Comparison of ENCODE assay signal across 19 cellular contexts in the genomic region with DNA sequence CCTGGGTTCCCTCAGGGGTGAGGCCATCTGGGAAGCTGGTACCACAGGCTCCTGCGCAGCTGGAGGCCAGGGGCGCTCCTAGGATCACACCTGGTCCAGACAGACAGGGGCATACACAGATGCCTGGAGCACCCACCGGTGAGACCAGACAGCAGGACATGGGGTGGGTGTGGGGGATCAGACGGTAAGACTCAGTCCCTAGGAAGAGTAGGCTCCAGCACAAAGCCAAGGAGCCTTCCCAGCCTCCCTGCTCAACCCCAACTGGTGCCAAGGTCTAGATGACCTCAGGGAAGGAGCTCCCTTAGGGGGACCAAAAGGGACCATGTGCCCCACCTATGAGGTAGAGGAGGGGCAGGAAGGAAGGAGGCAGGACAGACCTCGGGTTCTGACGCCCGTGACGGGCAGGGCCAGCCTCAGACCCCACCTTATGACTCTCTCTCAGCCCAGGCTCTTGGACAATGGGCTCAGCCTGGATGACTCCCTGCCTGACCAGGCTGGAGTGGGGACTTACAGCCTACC. TPM values are rescaled to one million over a fixed set of nuclear protein-coding genes. Genes with fewer than 3 reads are reported as not detected.
DNase-seq lines count a peak whose midpoint lies in the region; ATAC-seq, FAIRE-seq and TF ChIP-seq lines count a peak whose summit lies in the region.
"Had no signal": no experiment of that assay in that cellular context is flagged by ENCODE, and none has a peak within 500 bp of the region (broad histone marks: within the 10 kb centered on the region; RNA-seq: fewer than 3 reads in every experiment).

No MANE protein-coding gene starts in this region.

- H3K4me1 ChIP-seq in GM12878 (ENCODE audit: control insufficient read depth, insufficient read depth, low read length) (peaks cover 8% of the 10 kb centered on the region), mucosa of descending colon (ENCODE audit: low read depth) (peaks cover 10% of the 10 kb centered on the region), thyroid gland (no peaks in the 10 kb centered on the region)

- H4K20me1 ChIP-seq in GM12878 (ENCODE audit: control insufficient read depth, insufficient read depth) = no peaks in the 10 kb centered on the region

- no peak for TF ChIP-seq EP300 in GM12878 (IDR thresholded peaks at IDR 0.05; ENCODE audit: borderline replicate concordance in 1 of 2, control insufficient read depth in 1 of 2, low read depth in 2 of 2, low read length in 2 of 2)

- H3K79me2 ChIP-seq in GM12878 (ENCODE audit: control insufficient read depth, insufficient read depth, low read length) = peaks cover 2% of the 10 kb centered on the region

- H3K4me1 Mint-ChIP-seq in stimulated activated naive CD8-positive, alpha-beta T cell treated with anti-CD3 and anti-CD28 coated beads, Interleukin-15, amount 100 ng/mL, for 72 hours = peaks cover 47% of the 10 kb centered on the region

- in situ Hi-C loops in GM12878 (cut with MboI) = no loop called here

- POLR2A ChIA-PET in GM12878 (lab: Charles Lee) = interaction anchor here (1.1 to 3.9 kb wide), 3 partner anchors 20 to 37 kb away, joined by 3 to 31 read pairs (median 13); no protein-coding TSS in a partner anchor

- no peak for TF ChIP-seq RAD21 in GM12878 (IDR thresholded peaks at IDR 0.05; ENCODE audit: insufficient read depth, low read depth, low read length)

- FAIRE-seq in GM12878 (lab: Jason Lieb, UNC) = no peak
- FAIRE-seq: D721Med, G401.6 had no signal

- DNase-seq in stimulated activated naive CD8-positive, alpha-beta T cell treated with anti-CD3 and anti-CD28 coated beads, Interleukin-15, amount 100 ng/mL, for 72 hours = no peak
- no peak for DNase-seq in stimulated activated naive CD8-positive, alpha-beta T cell treated with anti-CD3 and anti-CD28 coated beads, Interleukin-15, Interleukin-2, amounts not matched to agents 100 U/mL and 50 U/mL, for 24 hours
- DNase-seq in GM12878 (ENCODE audit: low read depth, low spot score) (no peak), mucosa of descending colon (peak in 2 of 3 donors; percentile 39 to 42), WERI-Rb-1 (no peak), thyroid gland (no peak)
- DNase-seq: KBM-7, NCI-H1092, NCI-H446, SK-N-SH had no signal

- no peak overlapping the region for H3K4me3 ChIP-seq in GM12878
- H3K4me3 ChIP-seq in mucosa of descending colon = no peak overlapping the region
- H3K4me3 ChIP-seq in WERI-Rb-1 (ENCODE audit: low read depth, low read length) = no peak overlapping the region
- H3K4me3 ChIP-seq in thyroid gland (replicated peaks in 1 of 3) = no peak overlapping the region

- RAD21 ChIA-PET in GM12878 (lab: Charles Lee; ENCODE audit: unreplicated experiment) = interaction anchor here (0.6 to 18.1 kb wide), 12 partner anchors 10 to 145 kb away, joined by 3 to 463 read pairs (median 11); no protein-coding TSS in a partner anchor

- no peak overlapping the region for H3K4me2 ChIP-seq in GM12878 (ENCODE audit: control insufficient read depth, insufficient read depth)
- H3K4me2 ChIP-seq: SK-N-SH had no signal

- TF ChIP-seq CTCF in GM12878 (IDR thresholded peaks at IDR 0.05 in 2 of 3, conservative IDR thresholded peaks at IDR 0.05 in 1 of 3; ENCODE audit: control insufficient read depth in 2 of 3, extremely low read depth in 1 of 3, insufficient read depth in 1 of 3, low read depth in 3 of 3, low read length in 3 of 3) (no peak), mucosa of descending colon (IDR thresholded peaks at IDR 0.05) (no peak), WERI-Rb-1 (IDR thresholded peaks at IDR 0.05; ENCODE audit: low read depth, low read length) (no peak), thyroid gland (IDR thresholded peaks at IDR 0.05) (no peak)

- H3K27me3 Mint-ChIP-seq in stimulated activated naive CD8-positive, alpha-beta T cell treated with anti-CD3 and anti-CD28 coated beads, Interleukin-15, amount 100 ng/mL, for 72 hours = no peaks in the 10 kb centered on the region
- H3K27me3 Mint-ChIP-seq: B cell; CD4-positive, alpha-beta memory T cell had no signal

- no peak overlapping the region for H3K27ac ChIP-seq in GM12878 (ENCODE audit: control insufficient read depth, insufficient read depth)
- H3K27ac ChIP-seq in WERI-Rb-1 = no peak overlapping the region
- no peak overlapping the region for H3K27ac ChIP-seq in thyroid gland
- H3K27ac ChIP-seq: HL-60 had no signal

- peak; percentile 0 for ATAC-seq in stimulated activated naive CD8-positive, alpha-beta T cell treated with anti-CD3 and anti-CD28 coated beads, Interleukin-15, amount 100 ng/mL, for 72 hours
- ATAC-seq in stimulated activated naive CD8-positive, alpha-beta T cell treated with anti-CD3 and anti-CD28 coated beads, Interleukin-15, Interleukin-2, amounts not matched to agents 100 U/mL and 50 U/mL, for 24 hours = no peak
- ATAC-seq in GM12878 (peak; percentile 2), mucosa of descending colon (peak; percentile 6), HG02588 (IDR thresholded peaks at IDR 0.05; ENCODE audit: unreplicated experiment) (no peak), GM18520 (IDR thresholded peaks at IDR 0.05; ENCODE audit: unreplicated experiment) (no peak)
- ATAC-seq: Right ventricle myocardium inferior had no signal

- H3K9me3 ChIP-seq in GM12878 (replicated peaks; ENCODE audit: control insufficient read depth, insufficient read depth, low read length) (no peaks in the 10 kb centered on the region), mucosa of descending colon (no peaks in the 10 kb centered on the region), WERI-Rb-1 (ENCODE audit: severe bottlenecking) (no peaks in the 10 kb centered on the region), thyroid gland (no peaks in the 10 kb centered on the region)
- H3K9me3 ChIP-seq: SK-N-SH had no signal

- H3K27ac Mint-ChIP-seq in stimulated activated naive CD8-positive, alpha-beta T cell treated with anti-CD3 and anti-CD28 coated beads, Interleukin-15, amount 100 ng/mL, for 72 hours = no peak overlapping the region
- H3K27ac Mint-ChIP-seq: B cell had no signal

- WGBS in GM12878 (ENCODE audit: insufficient coverage, insufficient replicate concordance, low lambda C conversion rate, missing lambda C conversion rate) = 34% methylated on average over 8 of the region's 8 CpGs
- 65 to 100% methylated on average over 4 to 6 of the region's 8 CpGs for WGBS in thyroid gland, 2 donors

- BruUV-seq in GM12878 (replicated peaks; lab: Mats Ljungman, UMichigan) = no TSS peak

- TF ChIP-seq POLR2A in GM12878 (IDR thresholded peaks at IDR 0.05; ENCODE audit: low read depth, low read length) = no peak
- no peak for TF ChIP-seq POLR2A in thyroid gland (IDR thresholded peaks at IDR 0.05)

- H2AFZ ChIP-seq in GM12878 (ENCODE audit: control insufficient read depth, low read depth, low read length) = no peak overlapping the region

- no peak overlapping the region for H3K4me3 Mint-ChIP-seq in stimulated activated naive CD8-positive, alpha-beta T cell treated with anti-CD3 and anti-CD28 coated beads, Interleukin-15, amount 100 ng/mL, for 72 hours
- H3K4me3 Mint-ChIP-seq: B cell had no signal

- H3K36me3 ChIP-seq in GM12878 (ENCODE audit: control insufficient read depth in 2 of 2, insufficient read depth in 2 of 2, low read length in 1 of 2) = no peaks in the 10 kb centered on the region
- no peaks in the 10 kb centered on the region for H3K36me3 ChIP-seq in mucosa of descending colon (ENCODE audit: low read depth)
- peaks cover 6% of the 10 kb centered on the region for H3K36me3 ChIP-seq in WERI-Rb-1
- no peaks in the 10 kb centered on the region for H3K36me3 ChIP-seq in thyroid gland

- H3K27me3 ChIP-seq in GM12878 (replicated peaks in 1 of 2; ENCODE audit: control insufficient read depth in 2 of 2, insufficient read depth in 2 of 2, low read length in 1 of 2) = no peaks in the 10 kb centered on the region; a peak in 1 of 4 replicates
- H3K27me3 ChIP-seq in WERI-Rb-1 (ENCODE audit: insufficient read depth, low read depth, severe bottlenecking) = no peaks in the 10 kb centered on the region
- H3K27me3 ChIP-seq in thyroid gland = no peaks in the 10 kb centered on the region

- H3K9ac ChIP-seq in GM12878 (ENCODE audit: control insufficient read depth, insufficient read depth, low read length) = no peak overlapping the region
- H3K9ac ChIP-seq: SK-N-SH had no signal

- CTCF ChIA-PET in GM12878 (lab: Yijun Ruan, JAX) = interaction anchor here (0.5 to 14.4 kb wide), 21 partner anchors 10 to 222 kb away, joined by 3 to 535 read pairs (median 7); a partner anchor contains a TSS

- SMC1A ChIA-PET in GM12878 (lab: Charles Lee; ENCODE audit: uncharacterized antibody, unreplicated experiment) = interaction anchor here (0.9 to 14.4 kb wide), 13 partner anchors 10 to 145 kb away, joined by 3 to 338 read pairs (median 10); no protein-coding TSS in a partner anchor

- intact Hi-C loops in GM12878 (cut with micrococcal nuclease; ENCODE audit: unreplicated experiment) = loop anchor here (1.0 to 2.0 kb wide), 2 partner anchors 37 to 127 kb away; a partner anchor contains a TSS
- intact Hi-C loops in mucosa of descending colon (cut with DNase I, micrococcal nuclease) = no loop called here
- intact Hi-C loops in thyroid gland (cut with DNase I) = loop anchor here (5.0 kb wide), 1 partner anchor 35 kb away; no protein-coding TSS in a partner anchor

- no peaks in the 10 kb centered on the region for H3K9me3 Mint-ChIP-seq in stimulated activated naive CD8-positive, alpha-beta T cell treated with anti-CD3 and anti-CD28 coated beads, Interleukin-15, amount 100 ng/mL, for 72 hours
- H3K9me3 Mint-ChIP-seq: CD4-positive, alpha-beta memory T cell had no signal

RNA-seq across cellular contexts. Expression of a gene that starts 0.6 kb away (rescaled TPM):
- 0.76 and 2.4 TPM in 2 replicates for total RNA-seq in GM12878 (2013; cell fraction: nucleolus; rRNA removed)
- 0.27 and 0.40 TPM in 2 replicates for total RNA-seq in GM12878 (2014; rRNA removed)
- 0.54 TPM in 1 of 2 replicates, not detected in the other for total RNA-seq in GM12878 (2014; rRNA removed; fragmentation: Illumina TruSeq; extraction: Trizol)
- total RNA-seq in GM12878 (2021) = 0.43 and 1.0 TPM in 2 replicates
- 0.72 TPM for polyA plus RNA-seq in GM12878 (2011; ENCODE audit: low read depth)
- polyA plus RNA-seq in GM12878 (2011; rRNA removed) = 0.10 and 0.37 TPM in 2 replicates
- 0.34 and 0.53 TPM in 2 replicates for polyA plus RNA-seq in GM12878 (2011; cell fraction: cytosol; rRNA removed)
- polyA plus RNA-seq in GM12878 (2011; cell fraction: nucleus; rRNA removed) = 2.4 TPM in 2 replicates
- polyA plus RNA-seq in GM12878 (2012) = 1.3 and 2.0 TPM in 2 replicates
- polyA plus RNA-seq in GM12878 (2014; fragmentation: Illumina TruSeq; extraction: Trizol) = 0.24 TPM in 1 of 2 replicates, not detected in the other
- polyA plus RNA-seq in GM12878 (2014; fragmentation: Nextera tagmentation; extraction: Ambion mirVana) = not detected
- polyA plus RNA-seq in GM12878 (2014; rRNA removed) = 0.18 and 0.37 TPM in 2 replicates
- polyA plus RNA-seq in GM12878 (2016; fragmentation: Nextera tagmentation; extraction: Ambion mirVana) = not detected
- polyA minus RNA-seq in GM12878 (2011; rRNA and poly(A)+ RNA removed) = 0.52 and 0.95 TPM in 2 replicates
- polyA minus RNA-seq in GM12878 (2011; cell fraction: cytosol; rRNA and poly(A)+ RNA removed) = not detected in 2 replicates
- 0.77 TPM in 1 of 2 replicates, not detected in the other for polyA minus RNA-seq in GM12878 (2011; cell fraction: nucleus; rRNA and poly(A)+ RNA removed)
- total RNA-seq in mucosa of descending colon = not detected
- not detected for total RNA-seq in thyroid gland
- total RNA-seq: Right ventricle myocardium inferior had no signal
- polyA plus RNA-seq: SK-N-SH had no signal

RNA-seq across cellular contexts. Expression of a gene that starts 7.6 kb away (rescaled TPM):
- 404 and 419 TPM in 2 replicates for total RNA-seq in GM12878 (2013; cell fraction: nucleolus; rRNA removed)
- total RNA-seq in GM12878 (2014; rRNA removed) = 212 and 227 TPM in 2 replicates
- total RNA-seq in GM12878 (2014; rRNA removed; fragmentation: Illumina TruSeq; extraction: Trizol) = 57.4 and 58.0 TPM in 2 replicates
- total RNA-seq in GM12878 (2021) = 181 and 194 TPM in 2 replicates
- polyA plus RNA-seq in GM12878 (2011; ENCODE audit: low read depth) = 22.1 TPM
- 47.5 and 84.3 TPM in 2 replicates for polyA plus RNA-seq in GM12878 (2011; rRNA removed)
- polyA plus RNA-seq in GM12878 (2011; cell fraction: cytosol; rRNA removed) = 146 and 184 TPM in 2 replicates
- 522 and 621 TPM in 2 replicates for polyA plus RNA-seq in GM12878 (2011; cell fraction: nucleus; rRNA removed)
- polyA plus RNA-seq in GM12878 (2012) = 61.4 and 155 TPM in 2 replicates
- 11.9 and 35.6 TPM in 2 replicates for polyA plus RNA-seq in GM12878 (2014; fragmentation: Illumina TruSeq; extraction: Trizol)
- 10 to 100 TPM in 1 of 2 experiments, 1 to 10 TPM in 1; 9.7 to 34.6 TPM for polyA plus RNA-seq in GM12878 (2014; fragmentation: Nextera tagmentation; extraction: Ambion mirVana)
- polyA plus RNA-seq in GM12878 (2014; rRNA removed) = 158 and 168 TPM in 2 replicates
- 10 to 100 TPM; 10.2 to 56.4 TPM for polyA plus RNA-seq in GM12878 (2016; fragmentation: Nextera tagmentation; extraction: Ambion mirVana)
- polyA minus RNA-seq in GM12878 (2011; rRNA and poly(A)+ RNA removed) = 98.2 and 232 TPM in 2 replicates
- polyA minus RNA-seq in GM12878 (2011; cell fraction: cytosol; rRNA and poly(A)+ RNA removed) = 87.6 and 111 TPM in 2 replicates
- polyA minus RNA-seq in GM12878 (2011; cell fraction: nucleus; rRNA and poly(A)+ RNA removed) = 636 and 718 TPM in 2 replicates
- 1 to 10 TPM; 1.5 to 2.3 (median 1.6) TPM for total RNA-seq in mucosa of descending colon
- 1 to 10 TPM; 2.2 to 8.4 (median 2.4) TPM for total RNA-seq in thyroid gland

RNA-seq across cellular contexts. Expression of a gene that starts 21.3 kb away (rescaled TPM):
- total RNA-seq in GM12878 (2013; cell fraction: nucleolus; rRNA removed) = 0.31 TPM in 1 of 2 replicates, not detected in the other
- total RNA-seq in GM12878 (2014; rRNA removed) (0.05 TPM in 1 of 2 replicates, not detected in the other), GM12878 (2014; rRNA removed; fragmentation: Illumina TruSeq; extraction: Trizol) (0.05 TPM in 1 of 2 replicates, not detected in the other), GM12878 (2021) (0.10 TPM in 1 of 2 replicates, not detected in the other), mucosa of descending colon (under 1 TPM; 0.17 to 0.73 (median 0.36) TPM), thyroid gland (1 to 10 TPM in 2 of 4 donors, under 1 TPM in 2; 0.13 to 2.1 (median 1.0) TPM)
- polyA plus RNA-seq in GM12878 (2011; ENCODE audit: low read depth) = not detected
- polyA plus RNA-seq in GM12878 (2011; rRNA removed) (not detected in 2 replicates), GM12878 (2014; fragmentation: Illumina TruSeq; extraction: Trizol) (0.01 TPM in 1 of 2 replicates, not detected in the other), GM12878 (2014; fragmentation: Nextera tagmentation; extraction: Ambion mirVana) (under 1 TPM in 1 of 2 experiments, not detected in 1; 0.03 TPM), GM12878 (2014; rRNA removed) (0.05 and 0.09 TPM in 2 replicates), GM12878 (2016; fragmentation: Nextera tagmentation; extraction: Ambion mirVana) (not detected)
- not detected in 2 replicates for polyA plus RNA-seq in GM12878 (2011; cell fraction: cytosol; rRNA removed)
- 0.79 and 0.84 TPM in 2 replicates for polyA plus RNA-seq in GM12878 (2011; cell fraction: nucleus; rRNA removed)
- polyA plus RNA-seq in GM12878 (2012) = 0.16 and 0.22 TPM in 2 replicates
- polyA minus RNA-seq in GM12878 (2011; rRNA and poly(A)+ RNA removed) = not detected in 2 replicates
- not detected in 2 replicates for polyA minus RNA-seq in GM12878 (2011; cell fraction: cytosol; rRNA and poly(A)+ RNA removed)
- polyA minus RNA-seq in GM12878 (2011; cell fraction: nucleus; rRNA and poly(A)+ RNA removed) = 0.10 TPM in 1 of 2 replicates, not detected in the other
- total RNA-seq: CD4-positive, alpha-beta memory T cell; M059J had no signal
- polyA plus RNA-seq: CD4-positive, alpha-beta memory T cell; SK-N-SH had no signal

Comparison
In these comparisons a context has a peak if more than half of its experiments do, and no peak if none do; other contexts are left out.
1. ATAC-seq: peak in stimulated activated naive CD8-positive, alpha-beta T cell treated with anti-CD3 and anti-CD28 coated beads, Interleukin-15, amount 100 ng/mL, for 72 hours (single experiment), GM12878 (single experiment) and mucosa of descending colon (single experiment); none in stimulated activated naive CD8-positive, alpha-beta T cell treated with anti-CD3 and anti-CD28 coated beads, Interleukin-15, Interleukin-2, amounts not matched to agents 100 U/mL and 50 U/mL, for 24 hours (single experiment), HG02588 (single experiment) and GM18520 (single experiment).
2. DNase-seq: peak in mucosa of descending colon (2 of 3); none in stimulated activated naive CD8-positive, alpha-beta T cell treated with anti-CD3 and anti-CD28 coated beads, Interleukin-15, amount 100 ng/mL, for 72 hours (0 of 2), stimulated activated naive CD8-positive, alpha-beta T cell treated with anti-CD3 and anti-CD28 coated beads, Interleukin-15, Interleukin-2, amounts not matched to agents 100 U/mL and 50 U/mL, for 24 hours (single experiment), GM12878 (single experiment), WERI-Rb-1 (single experiment) and thyroid gland (0 of 2).
3. RNA of a gene that starts 7.6 kb away (total RNA-seq): 57.4 to 419 TPM in GM12878; 2.2 to 8.4 TPM in thyroid gland and 1.5 to 2.3 TPM in mucosa of descending colon; every median in the first group is over 4 times any median in the second.
4. intact Hi-C loops: an anchor here in GM12878 (1.0 to 2.0 kb wide) and thyroid gland (5.0 kb wide); none called in mucosa of descending colon.